1 cellular context compared by ENCODE assay signal in genomic region chr17:38996660-38997337, GRCh38.
TF ChIP-seq lines count a peak whose summit lies in the region.

No MANE protein-coding gene starts in this region.

TF ChIP-seq in K562, 482 proteins besides CTCF, POLR2A, EP300 and RAD21 (continued from another document and continues in another):
- TF ChIP-seq, protein P1, sequence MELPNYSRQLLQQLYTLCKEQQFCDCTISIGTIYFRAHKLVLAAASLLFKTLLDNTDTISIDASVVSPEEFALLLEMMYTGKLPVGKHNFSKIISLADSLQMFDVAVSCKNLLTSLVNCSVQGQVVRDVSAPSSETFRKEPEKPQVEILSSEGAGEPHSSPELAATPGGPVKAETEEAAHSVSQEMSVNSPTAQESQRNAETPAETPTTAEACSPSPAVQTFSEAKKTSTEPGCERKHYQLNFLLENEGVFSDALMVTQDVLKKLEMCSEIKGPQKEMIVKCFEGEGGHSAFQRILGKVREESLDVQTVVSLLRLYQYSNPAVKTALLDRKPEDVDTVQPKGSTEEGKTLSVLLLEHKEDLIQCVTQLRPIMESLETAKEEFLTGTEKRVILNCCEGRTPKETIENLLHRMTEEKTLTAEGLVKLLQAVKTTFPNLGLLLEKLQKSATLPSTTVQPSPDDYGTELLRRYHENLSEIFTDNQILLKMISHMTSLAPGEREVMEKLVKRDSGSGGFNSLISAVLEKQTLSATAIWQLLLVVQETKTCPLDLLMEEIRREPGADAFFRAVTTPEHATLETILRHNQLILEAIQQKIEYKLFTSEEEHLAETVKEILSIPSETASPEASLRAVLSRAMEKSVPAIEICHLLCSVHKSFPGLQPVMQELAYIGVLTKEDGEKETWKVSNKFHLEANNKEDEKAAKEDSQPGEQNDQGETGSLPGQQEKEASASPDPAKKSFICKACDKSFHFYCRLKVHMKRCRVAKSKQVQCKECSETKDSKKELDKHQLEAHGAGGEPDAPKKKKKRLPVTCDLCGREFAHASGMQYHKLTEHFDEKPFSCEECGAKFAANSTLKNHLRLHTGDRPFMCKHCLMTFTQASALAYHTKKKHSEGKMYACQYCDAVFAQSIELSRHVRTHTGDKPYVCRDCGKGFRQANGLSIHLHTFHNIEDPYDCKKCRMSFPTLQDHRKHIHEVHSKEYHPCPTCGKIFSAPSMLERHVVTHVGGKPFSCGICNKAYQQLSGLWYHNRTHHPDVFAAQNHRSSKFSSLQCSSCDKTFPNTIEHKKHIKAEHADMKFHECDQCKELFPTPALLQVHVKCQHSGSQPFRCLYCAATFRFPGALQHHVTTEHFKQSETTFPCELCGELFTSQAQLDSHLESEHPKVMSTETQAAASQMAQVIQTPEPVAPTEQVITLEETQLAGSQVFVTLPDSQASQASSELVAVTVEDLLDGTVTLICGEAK (IDR thresholded peaks at IDR 0.05), result peak; percentile 19; the same call in 1 of the 2 replicates
- TF ChIP-seq, protein P1 (CRISPR knock-in tag; IDR thresholded peaks at IDR 0.05), result no peak
- TF ChIP-seq, protein P2, sequence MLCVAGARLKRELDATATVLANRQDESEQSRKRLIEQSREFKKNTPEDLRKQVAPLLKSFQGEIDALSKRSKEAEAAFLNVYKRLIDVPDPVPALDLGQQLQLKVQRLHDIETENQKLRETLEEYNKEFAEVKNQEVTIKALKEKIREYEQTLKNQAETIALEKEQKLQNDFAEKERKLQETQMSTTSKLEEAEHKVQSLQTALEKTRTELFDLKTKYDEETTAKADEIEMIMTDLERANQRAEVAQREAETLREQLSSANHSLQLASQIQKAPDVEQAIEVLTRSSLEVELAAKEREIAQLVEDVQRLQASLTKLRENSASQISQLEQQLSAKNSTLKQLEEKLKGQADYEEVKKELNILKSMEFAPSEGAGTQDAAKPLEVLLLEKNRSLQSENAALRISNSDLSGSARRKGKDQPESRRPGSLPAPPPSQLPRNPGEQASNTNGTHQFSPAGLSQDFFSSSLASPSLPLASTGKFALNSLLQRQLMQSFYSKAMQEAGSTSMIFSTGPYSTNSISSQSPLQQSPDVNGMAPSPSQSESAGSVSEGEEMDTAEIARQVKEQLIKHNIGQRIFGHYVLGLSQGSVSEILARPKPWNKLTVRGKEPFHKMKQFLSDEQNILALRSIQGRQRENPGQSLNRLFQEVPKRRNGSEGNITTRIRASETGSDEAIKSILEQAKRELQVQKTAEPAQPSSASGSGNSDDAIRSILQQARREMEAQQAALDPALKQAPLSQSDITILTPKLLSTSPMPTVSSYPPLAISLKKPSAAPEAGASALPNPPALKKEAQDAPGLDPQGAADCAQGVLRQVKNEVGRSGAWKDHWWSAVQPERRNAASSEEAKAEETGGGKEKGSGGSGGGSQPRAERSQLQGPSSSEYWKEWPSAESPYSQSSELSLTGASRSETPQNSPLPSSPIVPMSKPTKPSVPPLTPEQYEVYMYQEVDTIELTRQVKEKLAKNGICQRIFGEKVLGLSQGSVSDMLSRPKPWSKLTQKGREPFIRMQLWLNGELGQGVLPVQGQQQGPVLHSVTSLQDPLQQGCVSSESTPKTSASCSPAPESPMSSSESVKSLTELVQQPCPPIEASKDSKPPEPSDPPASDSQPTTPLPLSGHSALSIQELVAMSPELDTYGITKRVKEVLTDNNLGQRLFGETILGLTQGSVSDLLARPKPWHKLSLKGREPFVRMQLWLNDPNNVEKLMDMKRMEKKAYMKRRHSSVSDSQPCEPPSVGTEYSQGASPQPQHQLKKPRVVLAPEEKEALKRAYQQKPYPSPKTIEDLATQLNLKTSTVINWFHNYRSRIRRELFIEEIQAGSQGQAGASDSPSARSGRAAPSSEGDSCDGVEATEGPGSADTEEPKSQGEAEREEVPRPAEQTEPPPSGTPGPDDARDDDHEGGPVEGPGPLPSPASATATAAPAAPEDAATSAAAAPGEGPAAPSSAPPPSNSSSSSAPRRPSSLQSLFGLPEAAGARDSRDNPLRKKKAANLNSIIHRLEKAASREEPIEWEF (CRISPR knock-in tag; IDR thresholded peaks at IDR 0.05), result no peak
- TF ChIP-seq PKNOX1 (IDR thresholded peaks at IDR 0.05) (peak; percentile 96), MAFK (IDR thresholded peaks at IDR 0.05; ENCODE audit: low read length) (no peak), SAFB (IDR thresholded peaks at IDR 0.05; ENCODE audit: borderline replicate concordance, low read depth, low read length) (no peak), BDP1 (IDR thresholded peaks at IDR 0.05; ENCODE audit: insufficient read depth, insufficient read length) (no peak), TCF7 (IDR thresholded peaks at IDR 0.05; ENCODE audit: borderline replicate concordance) (no peak), LEF1 (IDR thresholded peaks at IDR 0.05) (0 out of 2 replicates have a peak, but pooled peaks have one; percentile 18), ETV1 (tag; conservative IDR thresholded peaks at IDR 0.05; ENCODE audit: low read depth) (no peak), CHAMP1 (IDR thresholded peaks at IDR 0.05) (peak; percentile 41; the same call in 1 of the 2 replicates), KLF6 (CRISPR knock-in tag; IDR thresholded peaks at IDR 0.05; ENCODE audit: borderline replicate concordance) (no peak), E2F5 (CRISPR knock-in tag; IDR thresholded peaks at IDR 0.05) (no peak), ZNF384 (IDR thresholded peaks at IDR 0.05; ENCODE audit: low read depth, low read length) (peak; percentile 32; the same call in 1 of the 2 replicates), KAT7 (CRISPR knock-in tag; IDR thresholded peaks at IDR 0.05; ENCODE audit: borderline replicate concordance) (no peak), FOSL1 (tag; conservative IDR thresholded peaks at IDR 0.05) (peak; percentile 71), NBN (IDR thresholded peaks at IDR 0.05; ENCODE audit: low read depth) (peak; percentile 74), DACH1 (IDR thresholded peaks at IDR 0.05; ENCODE audit: partially characterized antibody) (no peak), MITF (IDR thresholded peaks at IDR 0.05) (no peak), NR2C1 (IDR thresholded peaks at IDR 0.05) (no peak), NR2C1 (tag; IDR thresholded peaks at IDR 0.05) (no peak)
- TF ChIP-seq, protein P3, sequence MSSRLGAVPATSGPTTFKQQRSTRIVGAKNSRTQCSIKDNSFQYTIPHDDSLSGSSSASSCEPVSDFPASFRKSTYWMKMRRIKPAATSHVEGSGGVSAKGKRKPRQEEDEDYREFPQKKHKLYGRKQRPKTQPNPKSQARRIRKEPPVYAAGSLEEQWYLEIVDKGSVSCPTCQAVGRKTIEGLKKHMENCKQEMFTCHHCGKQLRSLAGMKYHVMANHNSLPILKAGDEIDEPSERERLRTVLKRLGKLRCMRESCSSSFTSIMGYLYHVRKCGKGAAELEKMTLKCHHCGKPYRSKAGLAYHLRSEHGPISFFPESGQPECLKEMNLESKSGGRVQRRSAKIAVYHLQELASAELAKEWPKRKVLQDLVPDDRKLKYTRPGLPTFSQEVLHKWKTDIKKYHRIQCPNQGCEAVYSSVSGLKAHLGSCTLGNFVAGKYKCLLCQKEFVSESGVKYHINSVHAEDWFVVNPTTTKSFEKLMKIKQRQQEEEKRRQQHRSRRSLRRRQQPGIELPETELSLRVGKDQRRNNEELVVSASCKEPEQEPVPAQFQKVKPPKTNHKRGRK (tag; IDR thresholded peaks at IDR 0.05), result peak; percentile 69
- TF ChIP-seq, protein P4, sequence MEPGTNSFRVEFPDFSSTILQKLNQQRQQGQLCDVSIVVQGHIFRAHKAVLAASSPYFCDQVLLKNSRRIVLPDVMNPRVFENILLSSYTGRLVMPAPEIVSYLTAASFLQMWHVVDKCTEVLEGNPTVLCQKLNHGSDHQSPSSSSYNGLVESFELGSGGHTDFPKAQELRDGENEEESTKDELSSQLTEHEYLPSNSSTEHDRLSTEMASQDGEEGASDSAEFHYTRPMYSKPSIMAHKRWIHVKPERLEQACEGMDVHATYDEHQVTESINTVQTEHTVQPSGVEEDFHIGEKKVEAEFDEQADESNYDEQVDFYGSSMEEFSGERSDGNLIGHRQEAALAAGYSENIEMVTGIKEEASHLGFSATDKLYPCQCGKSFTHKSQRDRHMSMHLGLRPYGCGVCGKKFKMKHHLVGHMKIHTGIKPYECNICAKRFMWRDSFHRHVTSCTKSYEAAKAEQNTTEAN (CRISPR knock-in tag; IDR thresholded peaks at IDR 0.05), result no peak
- TF ChIP-seq, protein P5, sequence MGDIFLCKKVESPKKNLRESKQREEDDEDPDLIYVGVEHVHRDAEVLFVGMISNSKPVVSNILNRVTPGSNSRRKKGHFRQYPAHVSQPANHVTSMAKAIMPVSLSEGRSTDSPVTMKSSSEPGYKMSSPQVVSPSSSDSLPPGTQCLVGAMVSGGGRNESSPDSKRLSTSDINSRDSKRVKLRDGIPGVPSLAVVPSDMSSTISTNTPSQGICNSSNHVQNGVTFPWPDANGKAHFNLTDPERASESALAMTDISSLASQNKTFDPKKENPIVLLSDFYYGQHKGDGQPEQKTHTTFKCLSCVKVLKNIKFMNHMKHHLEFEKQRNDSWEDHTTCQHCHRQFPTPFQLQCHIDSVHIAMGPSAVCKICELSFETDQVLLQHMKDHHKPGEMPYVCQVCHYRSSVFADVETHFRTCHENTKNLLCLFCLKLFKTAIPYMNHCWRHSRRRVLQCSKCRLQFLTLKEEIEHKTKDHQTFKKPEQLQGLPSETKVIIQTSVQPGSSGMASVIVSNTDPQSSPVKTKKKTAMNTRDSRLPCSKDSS (IDR thresholded peaks at IDR 0.05; ENCODE audit: low read depth, partially characterized antibody), result peak; percentile 92
